ENCODE assay signal across 12 cellular contexts in the genomic region with DNA sequence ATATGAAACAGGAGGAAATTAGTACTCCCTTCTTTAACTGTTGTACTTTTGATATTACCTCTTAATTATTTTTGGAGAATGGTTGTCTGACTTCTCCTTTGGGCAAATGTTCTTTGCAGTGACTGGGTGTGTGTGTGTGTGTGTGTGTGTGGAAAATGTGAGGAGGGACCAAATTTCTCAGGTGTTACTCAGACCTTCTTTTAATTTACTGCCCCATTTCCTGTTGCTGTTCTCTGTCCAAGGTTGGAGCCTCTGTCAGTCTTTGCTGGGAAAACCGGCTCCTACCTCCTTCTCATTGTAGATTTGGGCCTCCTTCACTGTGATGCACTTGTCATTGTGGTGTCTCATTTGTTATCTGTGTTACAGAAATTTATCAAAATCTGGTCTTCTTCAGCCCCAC.
DNase-seq lines count a peak whose midpoint lies in the region; ATAC-seq and TF ChIP-seq lines count a peak whose summit lies in the region.
"Had no signal": no experiment of that assay in that cellular context is flagged by ENCODE, and none has a peak within 500 bp of the region (broad histone marks: within the 10 kb centered on the region; RNA-seq: fewer than 3 reads in every experiment).

No MANE protein-coding gene starts in this region.

- H3K4me1 ChIP-seq in body of pancreas (no peaks in the 10 kb centered on the region), left lung (no peaks in the 10 kb centered on the region)
- H3K4me1 ChIP-seq: parathyroid adenoma had no signal

- TF ChIP-seq CTCF in body of pancreas (IDR thresholded peaks at IDR 0.05) (no peak), left lung (IDR thresholded peaks at IDR 0.05) (no peak)

- peak; percentile 55 for ATAC-seq in body of pancreas
- ATAC-seq in left lung, result peak; percentile 42
- ATAC-seq in left lobe of liver, result no peak

- H3K27me3 ChIP-seq in body of pancreas (no peaks in the 10 kb centered on the region), left lung (no peaks in the 10 kb centered on the region)
- H3K27me3 ChIP-seq: transverse colon had no signal

- intact Hi-C loops in body of pancreas (cut with DNase I) (no loop called here), left lung (cut with DNase I) (no loop called here)

- TF ChIP-seq POLR2A in body of pancreas (IDR thresholded peaks at IDR 0.05), result no peak

- H3K4me3 ChIP-seq in body of pancreas, result no peak overlapping the region
- no peak overlapping the region for H3K4me3 ChIP-seq in left lung
- H3K4me3 ChIP-seq: transverse colon had no signal

- H3K36me3 ChIP-seq in body of pancreas (replicated peaks in 1 of 2; ENCODE audit: insufficient read depth in 1 of 2, low read depth in 2 of 2) (no peaks in the 10 kb centered on the region), left lung (no peaks in the 10 kb centered on the region)
- H3K36me3 ChIP-seq: transverse colon had no signal

- WGBS in body of pancreas, 2 donors, result 60 to 65% methylated on average over 1 of the region's 1 CpG

- H3K9me3 ChIP-seq in body of pancreas (no peaks in the 10 kb centered on the region), left lung (no peaks in the 10 kb centered on the region)
- H3K9me3 ChIP-seq: transverse colon had no signal

- peak overlapping the region in 2 of 4 donors; percentile 8 to 36 for H3K27ac ChIP-seq in body of pancreas
- H3K27ac ChIP-seq in left lung, result no peak overlapping the region

- DNase-seq in NCI-H2196 treated with DMSO at 0.1 percent for 48 hours (lab: John Stamatoyannopoulos, UW; ENCODE audit: unreplicated experiment) (peak; percentile 17), NCI-H2196 (lab: John Stamatoyannopoulos, UW; ENCODE audit: unreplicated experiment) (no peak), LoVo (ENCODE audit: low spot score) (peak; percentile 54), body of pancreas (peak in 1 of 4 donors; percentile 8), left lung (no peak), left lobe of liver (ENCODE audit: low spot score) (no peak), SHP77 treated with DMSO at 0.1 percent for 48 hours (lab: John Stamatoyannopoulos, UW) (no peak)
- DNase-seq in activated effector memory CD4-positive, alpha-beta T cell treated with Interleukin-2 at 50 U/mL for 16 hours, result no peak
- DNase-seq: Kasumi-1, NCI-H2107, transverse colon had no signal

Comparison
In these comparisons a context has a peak if more than half of its experiments do, and no peak if none do; other contexts are left out.
1. DNase-seq: peak in NCI-H2196 treated with DMSO at 0.1 percent for 48 hours (single experiment) and LoVo (single experiment); none in NCI-H2196 (single experiment), left lung (0 of 2), left lobe of liver (single experiment), activated effector memory CD4-positive, alpha-beta T cell treated with Interleukin-2 at 50 U/mL for 16 hours (single experiment) and SHP77 treated with DMSO at 0.1 percent for 48 hours (single experiment).